29 cellular contexts compared by ENCODE assay signal in the genomic region with DNA sequence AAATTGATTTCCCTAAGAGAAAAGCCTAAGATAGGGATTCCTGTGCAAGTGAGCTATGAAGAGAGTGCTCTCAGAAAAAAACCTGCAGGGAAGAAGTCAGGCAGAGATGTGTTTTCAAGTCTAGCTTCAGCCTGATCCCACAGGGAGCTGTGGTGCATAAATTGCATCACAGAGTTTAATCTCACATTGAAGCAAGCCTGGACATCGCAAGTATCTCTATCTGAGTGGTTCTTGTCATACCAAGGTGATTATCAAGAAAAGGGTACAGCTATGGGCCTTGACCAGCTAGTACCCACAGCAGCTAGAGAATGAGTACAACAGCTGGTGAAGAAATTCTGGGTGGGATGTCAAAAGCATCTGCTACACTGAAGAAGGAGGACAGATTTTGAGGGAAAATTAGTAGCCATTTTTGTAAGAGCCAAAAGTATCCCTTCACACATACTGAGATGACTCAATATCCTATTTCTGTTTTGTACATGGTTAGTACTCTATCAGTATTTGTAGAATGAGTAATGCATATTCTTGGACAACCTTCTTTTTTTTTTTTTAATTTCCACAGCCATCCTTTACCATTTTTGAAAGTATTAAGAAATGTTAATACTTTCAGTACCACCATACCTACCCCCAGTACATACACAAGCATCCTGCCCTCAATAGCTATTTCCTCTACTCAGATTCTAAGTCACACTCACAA.
DNase-seq lines count a peak whose midpoint lies in the region; ATAC-seq, FAIRE-seq and TF ChIP-seq lines count a peak whose summit lies in the region.
"Had no signal": no experiment of that assay in that cellular context is flagged by ENCODE, and none has a peak within 500 bp of the region (broad histone marks: within the 10 kb centered on the region; RNA-seq: fewer than 3 reads in every experiment).

No MANE protein-coding gene starts in this region.

- TF ChIP-seq CTCF in bronchial epithelial cell (IDR thresholded peaks at IDR 0.05; ENCODE audit: insufficient read depth, low read length, severe bottlenecking) (no peak), fibroblast of the aortic adventitia (IDR thresholded peaks at IDR 0.05; ENCODE audit: insufficient read depth, low read length) (no peak), CD14-positive monocyte (IDR thresholded peaks at IDR 0.05) (no peak)

- H3K4me3 Mint-ChIP-seq in CD14-positive monocyte = no peak overlapping the region
- H3K4me3 Mint-ChIP-seq: activated CD4-positive, alpha-beta T cell treated with anti-CD3 and anti-CD28 coated beads, Interleukin-2, amount 10 ng/mL, durations not matched to agents 7 days and 5 days; activated T-cell treated with anti-CD3 and anti-CD28 coated beads, Interleukin-2, amount 50 U/mL, for 72 hours; natural killer cell treated with Interleukin-12 subunit alpha and Interleukin-12 subunit beta and Interleukin-15 and Interleukin-18, amount 100 ng/mL, for 72 hours; stimulated activated naive CD8-positive, alpha-beta T cell treated with anti-CD3 and anti-CD28 coated beads, Interleukin-15, Interleukin-2, amounts not matched to agents 100 ng/mL and 50 ng/mL, for 24 hours had no signal

- 0 out of 2 replicates have a peak overlapping the region, but pooled peaks have one; percentile 29 for H3K4me3 ChIP-seq in ACC112 (ENCODE audit: low read depth, low read length)
- H3K4me3 ChIP-seq in HUES6 (ENCODE audit: low read depth, low read length) = no peak overlapping the region
- no peak overlapping the region for H3K4me3 ChIP-seq in bronchial epithelial cell (ENCODE audit: low read depth, low read length)
- H3K4me3 ChIP-seq in fibroblast of the aortic adventitia (ENCODE audit: low read depth, low read length) = no peak overlapping the region
- H3K4me3 ChIP-seq: BLaER1 treated with 17β-estradiol and CSF1 and Interleukin-3, amounts not matched to agents 10 nM and 100 nM; cardiac muscle cell; esophagus squamous epithelium; tibial nerve had no signal

- ATAC-seq in GM21423 (IDR thresholded peaks at IDR 0.05; ENCODE audit: unreplicated experiment) = no peak
- no peak for ATAC-seq in HG03025 (IDR thresholded peaks at IDR 0.05; ENCODE audit: low FRiP score, unreplicated experiment)
- ATAC-seq: activated T-cell treated with anti-CD3 and anti-CD28 coated beads, Interleukin-2, amount 50 U/mL, for 72 hours; HepG2; natural killer cell treated with Interleukin-12 subunit alpha and Interleukin-12 subunit beta and Interleukin-15 and Interleukin-18, amount 100 ng/mL, for 72 hours had no signal

- H3K9ac ChIP-seq in HUES6 (ENCODE audit: low read length) = no peak overlapping the region
- H3K9ac ChIP-seq: BLaER1 treated with 17β-estradiol and CSF1 and Interleukin-3, amounts not matched to agents 10 nM and 100 nM had no signal

- peak; percentile 9 for DNase-seq in bronchial epithelial cell (ENCODE audit: low read depth)
- peak; percentile 71 for DNase-seq in fibroblast of the aortic adventitia (ENCODE audit: low read depth)
- DNase-seq in CD14-positive monocyte (ENCODE audit: low spot score) = no peak
- DNase-seq in urothelium cell line (ENCODE audit: low spot score) = no peak
- DNase-seq: activated CD4-positive, alpha-beta T cell treated with anti-CD3 and anti-CD28 coated beads, Interleukin-2, amount 10 ng/mL, durations not matched to agents 7 days and 5 days; activated naive CD4-positive, alpha-beta T cell; activated T-cell treated with anti-CD3 and anti-CD28 coated beads, Interleukin-2, amount 50 U/mL, for 72 hours; Caco-2; cortex of kidney; esophagus squamous epithelium; GDM1; Kasumi-1; NCI-H2171; NCI-H524; NK-92 treated with Interleukin-12 subunit alpha and Interleukin-12 subunit beta, amount 100 ng/mL, for 24 hours; SHP77 treated with DMSO at 0.1 percent for 48 hours; small intestine; SW 1271; T1000 had no signal

- FAIRE-seq in bronchial epithelial cell (lab: Jason Lieb, UNC) (no peak), urothelium cell line (lab: Jason Lieb, UNC) (no peak)
- FAIRE-seq: HepG2, small intestine had no signal

- no peak overlapping the region for H3K27ac Mint-ChIP-seq in CD14-positive monocyte
- H3K27ac Mint-ChIP-seq: activated CD4-positive, alpha-beta T cell treated with anti-CD3 and anti-CD28 coated beads, Interleukin-2, amount 10 ng/mL, durations not matched to agents 7 days and 5 days; activated T-cell treated with anti-CD3 and anti-CD28 coated beads, Interleukin-2, amount 50 U/mL, for 72 hours; natural killer cell treated with Interleukin-12 subunit alpha and Interleukin-12 subunit beta and Interleukin-15 and Interleukin-18, amount 100 ng/mL, for 72 hours; stimulated activated naive CD8-positive, alpha-beta T cell treated with anti-CD3 and anti-CD28 coated beads, Interleukin-15, Interleukin-2, amounts not matched to agents 100 ng/mL and 50 ng/mL, for 24 hours had no signal

- no peaks in the 10 kb centered on the region for H3K36me3 Mint-ChIP-seq in CD14-positive monocyte
- H3K36me3 Mint-ChIP-seq: natural killer cell treated with Interleukin-12 subunit alpha and Interleukin-12 subunit beta and Interleukin-15 and Interleukin-18, amount 100 ng/mL, for 72 hours had no signal

- intact Hi-C loops in CD14-positive monocyte (cut with micrococcal nuclease) = no loop called here

- H3K27me3 ChIP-seq in ACC112 (ENCODE audit: insufficient read depth, low read length) (no peaks in the 10 kb centered on the region), HUES6 (ENCODE audit: control insufficient read depth, insufficient read depth, low read length) (no peaks in the 10 kb centered on the region; the same call in 1 of the 2 replicates), bronchial epithelial cell (ENCODE audit: control insufficient read depth, insufficient read depth, low read length) (no peaks in the 10 kb centered on the region)
- H3K27me3 ChIP-seq: BLaER1 treated with 17β-estradiol and CSF1 and Interleukin-3, amounts not matched to agents 10 nM and 100 nM; cardiac muscle cell; esophagus squamous epithelium; tibial nerve had no signal

- H2AFZ ChIP-seq in ACC112 (ENCODE audit: low read length, unreplicated experiment) = peak overlapping the region; percentile 87

- peaks cover 5% of the 10 kb centered on the region; the same call in 1 of the 2 replicates for H3K9me3 ChIP-seq in HUES6 (ENCODE audit: control insufficient read depth, insufficient read depth, low read depth, low read length)
- H3K9me3 ChIP-seq: BLaER1 treated with 17β-estradiol and CSF1 and Interleukin-3, amounts not matched to agents 10 nM and 100 nM; Caco-2; esophagus squamous epithelium; tibial nerve had no signal

- H3K27ac ChIP-seq in ACC112 (ENCODE audit: low read depth, low read length) = peak overlapping the region; percentile 81
- 0 out of 2 replicates have a peak overlapping the region, but pooled peaks have one; percentile 26 for H3K27ac ChIP-seq in HUES6 (ENCODE audit: low read depth, low read length)
- H3K27ac ChIP-seq: BLaER1 treated with 17β-estradiol and CSF1 and Interleukin-3, amounts not matched to agents 10 nM and 100 nM; cardiac muscle cell; esophagus squamous epithelium; tibial nerve had no signal

- peaks cover 0 to 3% (median 2%) of the 10 kb centered on the region in 3 donors for H3K27me3 Mint-ChIP-seq in CD14-positive monocyte (ENCODE audit: low read depth in 3 of 3)
- H3K27me3 Mint-ChIP-seq: activated CD4-positive, alpha-beta T cell treated with anti-CD3 and anti-CD28 coated beads, Interleukin-2, amount 10 ng/mL, durations not matched to agents 7 days and 5 days; natural killer cell treated with Interleukin-12 subunit alpha and Interleukin-12 subunit beta and Interleukin-15 and Interleukin-18, amount 100 ng/mL, for 72 hours; stimulated activated naive CD8-positive, alpha-beta T cell treated with anti-CD3 and anti-CD28 coated beads, Interleukin-15, Interleukin-2, amounts not matched to agents 100 ng/mL and 50 ng/mL, for 24 hours had no signal

- no peaks in the 10 kb centered on the region for H3K4me1 Mint-ChIP-seq in CD14-positive monocyte
- H3K4me1 Mint-ChIP-seq: activated CD4-positive, alpha-beta T cell treated with anti-CD3 and anti-CD28 coated beads, Interleukin-2, amount 10 ng/mL, durations not matched to agents 7 days and 5 days had no signal

- H3K79me2 ChIP-seq in ACC112 (ENCODE audit: control insufficient read depth, insufficient read depth, low read length, unreplicated experiment) = no peaks in the 10 kb centered on the region

- peaks cover 0 to 1% (median 0%) of the 10 kb centered on the region in 7 donors for H3K9me3 Mint-ChIP-seq in CD14-positive monocyte
- H3K9me3 Mint-ChIP-seq: activated CD4-positive, alpha-beta T cell treated with anti-CD3 and anti-CD28 coated beads, Interleukin-2, amount 10 ng/mL, durations not matched to agents 7 days and 5 days; stimulated activated naive CD8-positive, alpha-beta T cell treated with anti-CD3 and anti-CD28 coated beads, Interleukin-15, Interleukin-2, amounts not matched to agents 100 ng/mL and 50 ng/mL, for 24 hours had no signal

- no peaks in the 10 kb centered on the region for H3K36me3 ChIP-seq in ACC112 (ENCODE audit: insufficient read depth, low read length)
- no peaks in the 10 kb centered on the region for H3K36me3 ChIP-seq in HUES6 (ENCODE audit: control insufficient read depth, insufficient read depth, low read length)
- H3K36me3 ChIP-seq in bronchial epithelial cell (ENCODE audit: control insufficient read depth, insufficient read depth, low read length) = no peaks in the 10 kb centered on the region
- H3K36me3 ChIP-seq: BLaER1 treated with 17β-estradiol and CSF1 and Interleukin-3, amounts not matched to agents 10 nM and 100 nM; cardiac muscle cell; esophagus squamous epithelium; tibial nerve had no signal

- H3K4me1 ChIP-seq in ACC112 (ENCODE audit: control insufficient read depth, insufficient read depth, low read length, unreplicated experiment) (peaks cover 20% of the 10 kb centered on the region), HUES6 (ENCODE audit: control insufficient read depth, insufficient read depth, low read length) (peaks cover 19% of the 10 kb centered on the region)
- H3K4me1 ChIP-seq: BLaER1 treated with 17β-estradiol and CSF1 and Interleukin-3, amounts not matched to agents 10 nM and 100 nM; Caco-2; esophagus squamous epithelium; tibial nerve had no signal

Comparison
In these comparisons a context has a peak if more than half of its experiments do, and no peak if none do; other contexts are left out.
1. DNase-seq: peak in bronchial epithelial cell (single experiment) and fibroblast of the aortic adventitia (single experiment); none in CD14-positive monocyte (single experiment) and urothelium cell line (single experiment).